ENCODE assay signal across 19 cellular contexts in genomic region chr17:12088035-12088434, GRCh38.
"Had no signal": no experiment of that assay in that cellular context is flagged by ENCODE, and none has a peak within 500 bp of the region (broad histone marks: within the 10 kb centered on the region; RNA-seq: fewer than 3 reads in every experiment).

No MANE protein-coding gene starts in this region.

- H3K27me3 Mint-ChIP-seq: naive B cell; natural killer cell treated with Interleukin-12 subunit alpha and Interleukin-12 subunit beta and Interleukin-15 and Interleukin-18, amount 100 ng/mL, for 72 hours had no signal

- H3K4me3 Mint-ChIP-seq: mesothelial cell of epicardium; naive B cell; natural killer cell treated with Interleukin-12 subunit alpha and Interleukin-12 subunit beta and Interleukin-15 and Interleukin-18, amount 100 ng/mL, for 72 hours; neural crest cell had no signal

- H3K27ac Mint-ChIP-seq: mesothelial cell of epicardium; naive B cell; natural killer cell treated with Interleukin-12 subunit alpha and Interleukin-12 subunit beta and Interleukin-15 and Interleukin-18, amount 100 ng/mL, for 72 hours had no signal

- ATAC-seq: left lung; mucosa of descending colon; natural killer cell treated with Interleukin-12 subunit alpha and Interleukin-12 subunit beta and Interleukin-15 and Interleukin-18, amount 100 ng/mL, for 72 hours; pancreas had no signal

- H3K4me1 Mint-ChIP-seq: mesothelial cell of epicardium, neural crest cell had no signal

- DNase-seq: dorsolateral prefrontal cortex; effector CD4-positive, alpha-beta T cell; head of caudate nucleus; left lung; mesenchymal stem cell; mucosa of descending colon; naive B cell; pancreas; right lobe of liver; small intestine; stimulated activated CD4-positive, alpha-beta T cell treated with anti-CD3 and anti-CD28 coated beads, Interleukin-15, amount 100 ng/mL, for 24 hours; stimulated activated CD4-positive, alpha-beta T cell treated with anti-CD3 and anti-CD28 coated beads, Interleukin-2, amount 100 ng/mL, for 48 hours; stimulated activated CD8-positive, alpha-beta memory T cell treated with anti-CD3 and anti-CD28 coated beads, Interleukin-4, amount 100 ng/mL, for 48 hours; stimulated activated naive CD4-positive, alpha-beta T cell treated with Interleukin-2 at 50 U/mL for 16 hours; stomach; thyroid gland had no signal

- H3K9me3 Mint-ChIP-seq: mesothelial cell of epicardium; naive B cell; natural killer cell treated with Interleukin-12 subunit alpha and Interleukin-12 subunit beta and Interleukin-15 and Interleukin-18, amount 100 ng/mL, for 72 hours; neural crest cell had no signal
